8 cellular contexts compared by ENCODE assay signal in the genomic region with DNA sequence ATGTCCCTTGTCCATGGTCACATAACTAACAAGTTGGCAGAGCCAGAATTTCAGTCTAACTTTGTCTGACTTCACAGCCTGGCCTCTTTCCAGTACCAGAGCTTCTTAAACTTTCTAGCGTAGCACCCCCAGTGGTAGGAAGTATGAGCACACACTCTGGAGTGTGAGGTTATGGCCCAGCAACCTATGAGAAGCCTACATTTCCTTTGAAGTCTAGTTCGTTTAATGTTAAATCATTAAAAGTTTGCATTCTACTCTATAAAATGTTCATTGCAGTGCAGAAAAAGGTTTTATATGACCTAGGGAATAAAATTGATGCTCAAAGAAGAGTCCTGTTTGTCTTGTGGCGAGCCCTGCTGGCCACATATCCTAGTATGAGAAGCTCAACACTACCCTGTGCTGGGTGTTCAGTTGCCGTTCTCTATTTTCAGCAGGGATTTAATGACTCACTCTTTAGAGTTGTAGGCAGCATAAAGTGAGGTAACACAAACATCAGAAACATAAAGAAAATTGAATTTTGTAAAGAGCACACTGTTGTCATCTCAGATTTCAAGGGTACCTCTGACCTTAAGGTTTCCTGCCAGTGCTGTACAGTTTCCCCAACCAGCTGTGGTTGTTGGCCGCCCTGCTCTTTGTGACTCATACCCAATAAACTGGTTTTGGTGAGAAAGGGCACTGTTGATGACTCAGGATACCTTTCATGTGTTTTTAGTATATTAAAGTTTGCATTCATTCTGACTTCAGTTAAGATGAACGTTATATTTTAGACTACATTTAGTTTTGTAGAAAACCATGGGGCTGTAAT. TPM values are rescaled to one million over a fixed set of nuclear protein-coding genes. Genes with fewer than 3 reads are reported as not detected.
DNase-seq lines count a peak whose midpoint lies in the region; ATAC-seq and TF ChIP-seq lines count a peak whose summit lies in the region.

No MANE protein-coding gene starts in this region.

- H3K9me3 ChIP-seq in OCI-LY1 (ENCODE audit: low read length) (no peaks in the 10 kb centered on the region), thyroid gland (no peaks in the 10 kb centered on the region)

- no peaks in the 10 kb centered on the region for H3K9me2 ChIP-seq in OCI-LY1 (ENCODE audit: low read depth, low read length)

- peak; percentile 73 for TF ChIP-seq CTCF in OCI-LY1 (IDR thresholded peaks at IDR 0.05; ENCODE audit: low read length)
- TF ChIP-seq CTCF in thyroid gland (IDR thresholded peaks at IDR 0.05), result peak in 4 of 6 experiments; percentile 50 to 75 (median 64)

- intact Hi-C loops in thyroid gland (cut with DNase I), result no loop called here

- no peaks in the 10 kb centered on the region for H3K4me1 ChIP-seq in OCI-LY1 (ENCODE audit: insufficient read depth, low read length, severe bottlenecking)
- H3K4me1 ChIP-seq in thyroid gland, result peaks cover 4 to 9% of the 10 kb centered on the region in 2 donors

- H3K4me3 ChIP-seq in OCI-LY1 (ENCODE audit: low read depth, low read length, poor library complexity, severe bottlenecking) (no peak overlapping the region), thyroid gland (replicated peaks in 1 of 3) (no peak overlapping the region)

- ATAC-seq in GM18511 (IDR thresholded peaks at IDR 0.05; ENCODE audit: unreplicated experiment), result peak; percentile 96
- peak; percentile 97 for ATAC-seq in HG03025 (IDR thresholded peaks at IDR 0.05; ENCODE audit: low FRiP score, unreplicated experiment)
- ATAC-seq in esophagus mucosa, result peak; percentile 98

- H3F3A ChIP-seq in OCI-LY1 (ENCODE audit: insufficient read depth, low read length), result no peaks in the 10 kb centered on the region

- H3K9ac ChIP-seq in OCI-LY1 (ENCODE audit: low read length), result no peak overlapping the region

- H3K4me2 ChIP-seq in OCI-LY1 (ENCODE audit: low read length), result no peak overlapping the region

- no peak for TF ChIP-seq POLR2A in thyroid gland (IDR thresholded peaks at IDR 0.05)

- DNase-seq in AG08395 (ENCODE audit: low spot score) (peak; percentile 89), non-pigmented ciliary epithelial cell (ENCODE audit: low read depth) (peak; percentile 91), thyroid gland (peak; percentile 77 to 81)
- peak; percentile 70 for DNase-seq in activated CD8-positive, alpha-beta memory T cell treated with anti-CD3 and anti-CD28 coated beads, Interleukin-2, amount 50 U/mL, for 48 hours

- no peak overlapping the region for H2AFZ ChIP-seq in OCI-LY1 (ENCODE audit: low read length)

- H3K36me3 ChIP-seq in OCI-LY1 (ENCODE audit: insufficient read depth, low read length) (peaks cover 75% of the 10 kb centered on the region), thyroid gland (peaks cover 14 to 30% of the 10 kb centered on the region in 2 donors)

- WGBS in thyroid gland, 2 donors, result 58 to 74% methylated on average over 6 of the region's 6 CpGs

- H3K27me3 ChIP-seq in OCI-LY1 (ENCODE audit: insufficient read depth, low read length) (no peaks in the 10 kb centered on the region), thyroid gland (no peaks in the 10 kb centered on the region)

- no peaks in the 10 kb centered on the region for H4K20me1 ChIP-seq in OCI-LY1 (ENCODE audit: insufficient read depth, low read length)

- H3K27ac ChIP-seq in OCI-LY1 (ENCODE audit: low read depth, low read length, poor library complexity, severe bottlenecking) (no peak overlapping the region), thyroid gland (peak overlapping the region in 1 of 3 donors; percentile 58)

- H3K79me2 ChIP-seq in OCI-LY1 (ENCODE audit: insufficient read depth, low read length), result no peaks in the 10 kb centered on the region

RNA-seq across cellular contexts. Expression of a gene that starts 14.3 kb away (rescaled TPM):
- total RNA-seq in esophagus mucosa, result 34.1 TPM
- 100 to 1,000 TPM in 2 of 4 donors, 10 to 100 TPM in 2; 56.2 to 112 (median 89.2) TPM for total RNA-seq in thyroid gland
